1 cellular context compared by ENCODE assay signal in the genomic region with DNA sequence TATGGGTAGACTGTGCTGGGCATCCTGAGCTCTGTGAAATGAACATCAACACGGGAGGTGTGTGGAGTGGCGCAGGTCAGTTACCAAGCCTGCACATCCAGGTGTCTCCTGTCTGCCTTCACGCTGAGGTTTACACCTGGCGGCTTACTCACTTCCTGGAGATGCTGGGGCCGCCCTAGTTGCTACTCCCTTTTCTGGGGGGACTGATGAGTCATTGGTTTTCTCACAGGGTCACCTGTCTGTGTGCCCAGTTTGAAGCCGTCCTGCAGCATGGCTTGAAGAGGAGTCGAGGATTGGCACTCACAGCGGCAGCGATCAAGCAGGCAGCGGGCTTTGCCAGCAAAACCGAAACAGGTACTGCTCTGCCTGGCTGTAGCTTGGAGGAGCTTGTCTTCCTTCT.
TF ChIP-seq lines count a peak whose summit lies in the region.

No MANE protein-coding gene starts in this region.

TF ChIP-seq in SK-N-SH, 30 proteins besides CTCF, POLR2A, EP300 and RAD21 (continued from another document):
- TF ChIP-seq, protein P1, sequence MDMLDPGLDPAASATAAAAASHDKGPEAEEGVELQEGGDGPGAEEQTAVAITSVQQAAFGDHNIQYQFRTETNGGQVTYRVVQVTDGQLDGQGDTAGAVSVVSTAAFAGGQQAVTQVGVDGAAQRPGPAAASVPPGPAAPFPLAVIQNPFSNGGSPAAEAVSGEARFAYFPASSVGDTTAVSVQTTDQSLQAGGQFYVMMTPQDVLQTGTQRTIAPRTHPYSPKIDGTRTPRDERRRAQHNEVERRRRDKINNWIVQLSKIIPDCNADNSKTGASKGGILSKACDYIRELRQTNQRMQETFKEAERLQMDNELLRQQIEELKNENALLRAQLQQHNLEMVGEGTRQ (IDR thresholded peaks at IDR 0.05; ENCODE audit: borderline replicate concordance, low read depth, low read length), result no peak
- TF ChIP-seq FOXJ3 (CRISPR knock-in tag; IDR thresholded peaks at IDR 0.05), result no peak
